22 cellular contexts compared by ENCODE assay signal in the genomic region with DNA sequence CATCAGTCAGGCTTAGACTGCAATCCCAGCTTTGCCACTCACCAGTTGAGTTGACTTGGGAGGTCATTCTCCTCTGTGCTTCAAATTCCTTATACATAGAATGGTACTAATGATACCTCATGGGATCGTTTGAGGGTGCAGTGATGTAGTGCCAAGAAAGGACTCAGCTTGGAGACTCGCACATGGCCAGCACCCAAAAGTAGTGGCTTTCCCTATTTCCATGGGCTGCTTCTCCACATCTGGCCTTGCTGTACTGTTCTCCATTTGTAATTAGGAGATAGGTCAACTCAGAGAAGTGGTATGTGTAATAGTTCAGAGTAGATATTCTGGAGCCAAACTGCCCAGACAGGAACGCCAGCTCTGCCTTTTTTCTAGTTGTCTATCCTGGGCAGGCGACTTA. TPM values are rescaled to one million over a fixed set of nuclear protein-coding genes. Genes with fewer than 3 reads are reported as not detected.
DNase-seq lines count a peak whose midpoint lies in the region; ATAC-seq and TF ChIP-seq lines count a peak whose summit lies in the region.
"Had no signal": no experiment of that assay in that cellular context is flagged by ENCODE, and none has a peak within 500 bp of the region (broad histone marks: within the 10 kb centered on the region; RNA-seq: fewer than 3 reads in every experiment).

No MANE protein-coding gene starts in this region.

- H3K9me3 Mint-ChIP-seq in activated T-helper 17 cell treated with anti-CD3 and anti-CD28 coated beads, Interleukin-2, amount 50 U/mL, for 72 hours = no peaks in the 10 kb centered on the region
- no peaks in the 10 kb centered on the region for H3K9me3 Mint-ChIP-seq in stimulated activated effector memory CD8-positive, alpha-beta T cell treated with anti-CD3 and anti-CD28 coated beads, Interleukin-12 subunit alpha, Interleukin-12 subunit beta, amount 100 ng/mL, for 72 hours
- H3K9me3 Mint-ChIP-seq in Calu3 (ENCODE audit: low read depth, unreplicated experiment) = no peaks in the 10 kb centered on the region
- H3K9me3 Mint-ChIP-seq: CD8-positive, alpha-beta memory T cell had no signal

- H3K4me3 ChIP-seq in fibroblast of the aortic adventitia (ENCODE audit: low read depth, low read length) = no peak overlapping the region
- H3K4me3 ChIP-seq: GM12878, K562, MG63 had no signal

- H3K4me3 Mint-ChIP-seq in activated T-helper 17 cell treated with anti-CD3 and anti-CD28 coated beads, Interleukin-2, amount 50 U/mL, for 72 hours = no peak overlapping the region
- H3K4me3 Mint-ChIP-seq in stimulated activated effector memory CD8-positive, alpha-beta T cell treated with anti-CD3 and anti-CD28 coated beads, Interleukin-12 subunit alpha, Interleukin-12 subunit beta, amount 100 ng/mL, for 72 hours = no peak overlapping the region
- H3K4me3 Mint-ChIP-seq in Calu3 (ENCODE audit: low read depth, unreplicated experiment) = no peak overlapping the region
- H3K4me3 Mint-ChIP-seq: CD8-positive, alpha-beta memory T cell had no signal

- peak overlapping the region; percentile 34 for H3K27ac Mint-ChIP-seq in activated T-helper 17 cell treated with anti-CD3 and anti-CD28 coated beads, Interleukin-2, amount 50 U/mL, for 72 hours
- H3K27ac Mint-ChIP-seq in stimulated activated effector memory CD8-positive, alpha-beta T cell treated with anti-CD3 and anti-CD28 coated beads, Interleukin-12 subunit alpha, Interleukin-12 subunit beta, amount 100 ng/mL, for 72 hours = peak overlapping the region; percentile 53
- H3K27ac Mint-ChIP-seq in Calu3 (ENCODE audit: unreplicated experiment) = no peak overlapping the region

- no TSS peak for BruUV-seq in Calu3 (replicated peaks; lab: Mats Ljungman, UMichigan)

- no peak for ATAC-seq in activated T-helper 17 cell treated with anti-CD3 and anti-CD28 coated beads, Interleukin-2, amount 50 U/mL, for 72 hours (replicated peaks)
- no peak for ATAC-seq in stimulated activated effector memory CD8-positive, alpha-beta T cell treated with anti-CD3 and anti-CD28 coated beads, Interleukin-12 subunit alpha, Interleukin-12 subunit beta, amount 100 ng/mL, for 72 hours
- ATAC-seq: GM12878, K562 had no signal

- TF ChIP-seq CTCF in fibroblast of the aortic adventitia (IDR thresholded peaks at IDR 0.05; ENCODE audit: insufficient read depth, low read length) = no peak
- TF ChIP-seq CTCF in Calu3 (IDR thresholded peaks at IDR 0.05; ENCODE audit: unreplicated experiment) = no peak

- no peaks in the 10 kb centered on the region for H3K27me3 Mint-ChIP-seq in activated T-helper 17 cell treated with anti-CD3 and anti-CD28 coated beads, Interleukin-2, amount 50 U/mL, for 72 hours
- peaks cover 69% of the 10 kb centered on the region for H3K27me3 Mint-ChIP-seq in Calu3 (ENCODE audit: unreplicated experiment)

- peaks cover 9% of the 10 kb centered on the region for H3K4me1 Mint-ChIP-seq in activated T-helper 17 cell treated with anti-CD3 and anti-CD28 coated beads, Interleukin-2, amount 50 U/mL, for 72 hours
- H3K4me1 Mint-ChIP-seq in stimulated activated effector memory CD8-positive, alpha-beta T cell treated with anti-CD3 and anti-CD28 coated beads, Interleukin-12 subunit alpha, Interleukin-12 subunit beta, amount 100 ng/mL, for 72 hours = peaks cover 16% of the 10 kb centered on the region
- H3K4me1 Mint-ChIP-seq in Calu3 (ENCODE audit: low read depth, unreplicated experiment) = no peaks in the 10 kb centered on the region
- H3K4me1 Mint-ChIP-seq: CD8-positive, alpha-beta memory T cell had no signal

- H3K36me3 Mint-ChIP-seq in activated T-helper 17 cell treated with anti-CD3 and anti-CD28 coated beads, Interleukin-2, amount 50 U/mL, for 72 hours (ENCODE audit: low read depth) = no peaks in the 10 kb centered on the region
- H3K36me3 Mint-ChIP-seq in stimulated activated effector memory CD8-positive, alpha-beta T cell treated with anti-CD3 and anti-CD28 coated beads, Interleukin-12 subunit alpha, Interleukin-12 subunit beta, amount 100 ng/mL, for 72 hours = no peaks in the 10 kb centered on the region
- H3K36me3 Mint-ChIP-seq in Calu3 (ENCODE audit: insufficient read depth, unreplicated experiment) = no peaks in the 10 kb centered on the region

- peak; percentile 5 for DNase-seq in EH (ENCODE audit: low read depth)
- DNase-seq in fibroblast of the aortic adventitia (ENCODE audit: low read depth) = peak; percentile 9
- no peak for DNase-seq in stimulated activated effector memory CD8-positive, alpha-beta T cell treated with anti-CD3 and anti-CD28 coated beads, Interleukin-12 subunit alpha, Interleukin-12 subunit beta, amount 100 ng/mL, for 72 hours (ENCODE audit: low spot score in 2 of 2)
- DNase-seq in Calu3 = no peak
- no peak for DNase-seq in HT-29 (ENCODE audit: low spot score)
- no peak for DNase-seq in NCI-H1436 treated with DMSO at 0.1 percent for 48 hours (lab: John Stamatoyannopoulos, UW)
- DNase-seq: CD8-positive, alpha-beta memory T cell; DMS53; EL; GF-D8; MG63; NCI-H1417; NCI-H187 treated with DMSO at 0.1 percent for 48 hours; NCI-H2107; NCI-H510A; SIG-M5; SK-N-SH had no signal

- intact Hi-C loops in Calu3 (cut with micrococcal nuclease; ENCODE audit: unreplicated experiment) = no loop called here

- CTCF ChIA-PET in Calu3 (lab: Charles Lee) = no interaction called here

RNA-seq across cellular contexts. Expression of a gene that starts 5.5 kb away (rescaled TPM):
- not detected for total RNA-seq in activated T-helper 17 cell treated with anti-CD3 and anti-CD28 coated beads, Interleukin-2, amount 50 U/mL, for 72 hours
- total RNA-seq in fibroblast of the aortic adventitia (ENCODE audit: low replicate concordance) = not detected in 2 replicates
- total RNA-seq in Calu3 (2022) = not detected in 2 replicates
- total RNA-seq in HT-29 (2014; rRNA removed; shearing (Covaris generic)) = not detected in 2 replicates
- total RNA-seq: A673; CD8-positive, alpha-beta memory T cell; GM12878; K562; LHCN-M2 had no signal

RNA-seq across cellular contexts. Expression of a gene that starts 23.1 kb away (rescaled TPM):
- 1 to 10 TPM in 1 of 2 donors, under 1 TPM in 1; 0.78 to 1.6 TPM for total RNA-seq in activated T-helper 17 cell treated with anti-CD3 and anti-CD28 coated beads, Interleukin-2, amount 50 U/mL, for 72 hours
- total RNA-seq in fibroblast of the aortic adventitia (ENCODE audit: low replicate concordance) (not detected in 2 replicates), Calu3 (2022) (not detected in 2 replicates)
- not detected in 2 replicates for total RNA-seq in HT-29 (2014; rRNA removed; shearing (Covaris generic))
- total RNA-seq: A673, GM12878, LHCN-M2 had no signal

RNA-seq across cellular contexts. Expression of a gene that starts 24.3 kb away (rescaled TPM):
- total RNA-seq in activated T-helper 17 cell treated with anti-CD3 and anti-CD28 coated beads, Interleukin-2, amount 50 U/mL, for 72 hours = not detected
- total RNA-seq in fibroblast of the aortic adventitia (ENCODE audit: low replicate concordance) (not detected in 2 replicates), Calu3 (2022) (not detected in 2 replicates)
- total RNA-seq in HT-29 (2014; rRNA removed; shearing (Covaris generic)) = not detected in 2 replicates
- total RNA-seq: A673; CD8-positive, alpha-beta memory T cell; K562; LHCN-M2 had no signal

RNA-seq across cellular contexts. Expression of a gene that starts 33.6 kb away (rescaled TPM):
- 10 to 100 TPM; 30.4 to 48.9 TPM for total RNA-seq in activated T-helper 17 cell treated with anti-CD3 and anti-CD28 coated beads, Interleukin-2, amount 50 U/mL, for 72 hours
- total RNA-seq in fibroblast of the aortic adventitia (ENCODE audit: low replicate concordance) (23.8 and 26.7 TPM in 2 replicates), Calu3 (2022) (6.8 and 8.7 TPM in 2 replicates)
- 1.7 and 4.7 TPM in 2 replicates for total RNA-seq in HT-29 (2014; rRNA removed; shearing (Covaris generic))

RNA-seq across cellular contexts. Expression of a gene that starts 39.1 kb away (rescaled TPM):
- total RNA-seq in activated T-helper 17 cell treated with anti-CD3 and anti-CD28 coated beads, Interleukin-2, amount 50 U/mL, for 72 hours = 10 to 100 TPM; 48.3 to 66.7 TPM
- total RNA-seq in fibroblast of the aortic adventitia (ENCODE audit: low replicate concordance) (22.8 and 26.8 TPM in 2 replicates), Calu3 (2022) (25.7 and 26.6 TPM in 2 replicates)
- total RNA-seq in HT-29 (2014; rRNA removed; shearing (Covaris generic)) = 25.5 and 32.8 TPM in 2 replicates

Comparison
In these comparisons a context has a peak if more than half of its experiments do, and no peak if none do; other contexts are left out.
1. DNase-seq: peak in EH (single experiment) and fibroblast of the aortic adventitia (single experiment); none in stimulated activated effector memory CD8-positive, alpha-beta T cell treated with anti-CD3 and anti-CD28 coated beads, Interleukin-12 subunit alpha, Interleukin-12 subunit beta, amount 100 ng/mL, for 72 hours (0 of 2), Calu3 (single experiment), HT-29 (single experiment) and NCI-H1436 treated with DMSO at 0.1 percent for 48 hours (single experiment).